Comparison of ENCODE assay signal across 8 cellular contexts in the genomic region with DNA sequence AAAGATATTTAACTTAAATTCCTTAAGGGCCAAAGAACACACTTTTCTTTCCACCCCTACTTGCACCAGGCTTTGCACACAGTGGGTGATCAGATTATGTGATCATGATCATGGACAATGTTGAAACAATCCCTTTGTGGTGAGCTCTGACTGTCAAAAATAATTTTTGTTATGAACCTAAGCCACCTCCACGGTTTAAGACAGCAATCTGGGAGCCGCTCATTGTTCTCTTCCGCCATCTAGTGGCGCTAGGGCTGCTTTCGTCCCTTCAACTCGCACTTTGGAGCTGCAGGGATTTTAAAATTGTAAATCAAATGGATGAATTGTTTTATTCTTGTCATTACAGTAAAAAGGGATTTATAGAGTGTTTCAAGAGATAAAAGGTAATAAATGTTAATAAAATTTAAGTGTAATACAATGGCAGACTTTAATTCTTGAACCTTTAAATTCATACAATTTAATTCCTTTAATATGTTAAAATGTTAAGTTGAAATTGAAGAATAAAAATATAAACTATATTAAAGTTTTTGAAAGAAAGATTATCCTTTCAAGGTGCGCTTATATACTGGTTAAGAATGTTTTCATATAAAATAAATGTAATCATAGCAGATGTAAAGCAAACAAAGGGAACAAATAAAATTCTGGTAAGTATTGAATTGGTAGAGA. TPM values are rescaled to one million over a fixed set of nuclear protein-coding genes. Genes with fewer than 3 reads are reported as not detected.
DNase-seq lines count a peak whose midpoint lies in the region; ATAC-seq, FAIRE-seq and TF ChIP-seq lines count a peak whose summit lies in the region.

No MANE protein-coding gene starts in this region.

- no peaks in the 10 kb centered on the region for H4K20me1 ChIP-seq in K562 (replicated peaks; ENCODE audit: control insufficient read depth, insufficient read depth, low read length)

- H3K27me3 ChIP-seq in A673 (replicated peaks; ENCODE audit: insufficient read depth, low read depth, low read length, poor library complexity) (no peaks in the 10 kb centered on the region), K562 (ENCODE audit: control insufficient read depth in 2 of 2, insufficient read depth in 2 of 2, low read length in 2 of 2) (no peaks in the 10 kb centered on the region)

- H3K4me1 ChIP-seq in A673 (ENCODE audit: insufficient read depth, low read length, poor library complexity, severe bottlenecking) (no peaks in the 10 kb centered on the region), K562 (replicated peaks in 1 of 2; ENCODE audit: control insufficient read depth in 2 of 2, insufficient read depth in 2 of 2, low read length in 2 of 2) (no peaks in the 10 kb centered on the region)

- DNase-seq in A673 (ENCODE audit: low spot score) = peak; percentile 81
- DNase-seq in NCI-H2081 (lab: John Stamatoyannopoulos, UW) = peak; percentile 88 to 90
- DNase-seq in K562 (ENCODE audit: extremely low read depth in 1 of 4, low spot score in 3 of 4) = peak; percentile 30 to 66 (median 32)
- DNase-seq in iPS-NIHi7 (ENCODE audit: extremely low spot score) = peak; percentile 70
- DNase-seq in stimulated activated CD4-positive, alpha-beta T cell treated with anti-CD3 and anti-CD28 coated beads, Interleukin-15, amount 100 ng/mL, for 1 hour (ENCODE audit: low read depth in 1 of 2, low spot score in 1 of 2) = peak; percentile 17 to 45

- peak; percentile 83 for FAIRE-seq in TTC549 (lab: Jason Lieb, UNC)
- peak; percentile 35 for FAIRE-seq in K562 (lab: Jason Lieb, UNC)

- H3K9ac ChIP-seq in K562 (ENCODE audit: insufficient read depth in 1 of 2, low read depth in 2 of 2, low read length in 2 of 2) = no peak overlapping the region

- no peak overlapping the region for H2AFZ ChIP-seq in K562 (ENCODE audit: low read depth, low read length)

- H3K9me1 ChIP-seq in K562 (ENCODE audit: control insufficient read depth, insufficient read depth, low read length) = no peaks in the 10 kb centered on the region

- peak; percentile 49 to 62 for TF ChIP-seq RAD21 in K562 (CRISPR knock-in tag; conservative IDR thresholded peaks at IDR 0.05 in 1 of 2, IDR thresholded peaks at IDR 0.05 in 1 of 2)

- H3K27ac ChIP-seq in A673 (ENCODE audit: low read depth, low read length, poor library complexity, severe bottlenecking) (no peak overlapping the region), K562 (ENCODE audit: extremely low read depth, low read depth, low read length) (no peak overlapping the region)

- in situ Hi-C loops in K562 (cut with MboI) = no loop called here

- H3K36me3 ChIP-seq in A673 (ENCODE audit: insufficient read depth, low read length, poor library complexity, severe bottlenecking) = no peaks in the 10 kb centered on the region
- no peaks in the 10 kb centered on the region for H3K36me3 ChIP-seq in K562 (ENCODE audit: control insufficient read depth, insufficient read depth, low read length)

- peak; percentile 96 for TF ChIP-seq CTCF in A673 (conservative IDR thresholded peaks at IDR 0.05; ENCODE audit: low read depth, low read length)
- TF ChIP-seq CTCF in K562 (IDR thresholded peaks at IDR 0.05 in 2 of 3, conservative IDR thresholded peaks at IDR 0.05 in 1 of 3; ENCODE audit: insufficient read depth in 2 of 3, low read depth in 1 of 3, low read length in 3 of 3) = peak; percentile 59 to 71 (median 67)

- H3K4me2 ChIP-seq in K562 (ENCODE audit: insufficient read depth, low read length) = no peak overlapping the region

- WGBS in K562 (ENCODE audit: insufficient coverage, low coverage, missing lambda C conversion rate) = 0% methylated on average over 6 of the region's 7 CpGs

- CTCF ChIA-PET in A673 (lab: Charles Lee) (interaction anchor here (1.1 kb wide), 1 partner anchor 304 kb away, joined by 8 read pairs; no protein-coding TSS in a partner anchor), K562 (lab: Yijun Ruan, JAX; ENCODE audit: low intra/inter-chr PET ratio) (interaction anchor here (0.7 kb wide), 1 partner anchor 856 kb away, joined by 3 read pairs; no protein-coding TSS in a partner anchor)

- H3K9me3 ChIP-seq in A673 (ENCODE audit: low read depth, low read length, poor library complexity, severe bottlenecking) (no peaks in the 10 kb centered on the region), K562 (replicated peaks; ENCODE audit: control insufficient read depth, insufficient read depth, low read depth, low read length) (no peaks in the 10 kb centered on the region)

- peak; percentile 88 for ATAC-seq in GM18517 (IDR thresholded peaks at IDR 0.05; ENCODE audit: unreplicated experiment)
- ATAC-seq in HG03039 (IDR thresholded peaks at IDR 0.05; ENCODE audit: unreplicated experiment) = peak; percentile 85
- ATAC-seq in K562 = peak; percentile 81

- BruUV-seq in A673 (replicated peaks; lab: Mats Ljungman, UMichigan) = no TSS peak
- no TSS peak for BruUV-seq in K562 (replicated peaks; lab: Mats Ljungman, UMichigan)

- TF ChIP-seq POLR2A in K562 (conservative IDR thresholded peaks at IDR 0.05) = no peak

- intact Hi-C loops in A673 (cut with micrococcal nuclease; ENCODE audit: unreplicated experiment) = loop anchor here (10.0 kb wide), 2 partner anchors 306 to 854 kb away; no protein-coding TSS in a partner anchor
- intact Hi-C loops in K562 (cut with micrococcal nuclease) = loop anchor here (2.0 kb wide), 1 partner anchor 304 kb away; no protein-coding TSS in a partner anchor

- TF ChIP-seq EP300 in K562 (IDR thresholded peaks at IDR 0.05; ENCODE audit: low read length) = no peak

- H3K79me2 ChIP-seq in K562 (ENCODE audit: control insufficient read depth, insufficient read depth, low read length) = no peaks in the 10 kb centered on the region

- H3K4me3 ChIP-seq in A673 (ENCODE audit: low read depth, low read length, poor library complexity, severe bottlenecking) (no peak overlapping the region), K562 (no peak overlapping the region)

- POLR2A ChIA-PET in A673 (lab: Charles Lee; ENCODE audit: low non-redundant PET) (no interaction called here), K562 (lab: Yijun Ruan, JAX) (interaction anchor here (1.1 kb wide), 1 partner anchor 30 kb away, joined by 3 read pairs; no protein-coding TSS in a partner anchor)

TF ChIP-seq in K562, 482 proteins besides CTCF, POLR2A, EP300 and RAD21:
- TF ChIP-seq, protein P1, sequence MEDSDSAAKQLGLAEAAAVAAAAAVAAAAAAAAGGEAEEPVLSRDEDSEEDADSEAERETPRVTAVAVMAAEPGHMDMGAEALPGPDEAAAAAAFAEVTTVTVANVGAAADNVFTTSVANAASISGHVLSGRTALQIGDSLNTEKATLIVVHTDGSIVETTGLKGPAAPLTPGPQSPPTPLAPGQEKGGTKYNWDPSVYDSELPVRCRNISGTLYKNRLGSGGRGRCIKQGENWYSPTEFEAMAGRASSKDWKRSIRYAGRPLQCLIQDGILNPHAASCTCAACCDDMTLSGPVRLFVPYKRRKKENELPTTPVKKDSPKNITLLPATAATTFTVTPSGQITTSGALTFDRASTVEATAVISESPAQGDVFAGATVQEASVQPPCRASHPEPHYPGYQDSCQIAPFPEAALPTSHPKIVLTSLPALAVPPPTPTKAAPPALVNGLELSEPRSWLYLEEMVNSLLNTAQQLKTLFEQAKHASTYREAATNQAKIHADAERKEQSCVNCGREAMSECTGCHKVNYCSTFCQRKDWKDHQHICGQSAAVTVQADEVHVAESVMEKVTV (CRISPR knock-in tag; IDR thresholded peaks at IDR 0.05) = 0 out of 2 replicates have a peak, but pooled peaks have one; percentile 9
- TF ChIP-seq, protein P2, sequence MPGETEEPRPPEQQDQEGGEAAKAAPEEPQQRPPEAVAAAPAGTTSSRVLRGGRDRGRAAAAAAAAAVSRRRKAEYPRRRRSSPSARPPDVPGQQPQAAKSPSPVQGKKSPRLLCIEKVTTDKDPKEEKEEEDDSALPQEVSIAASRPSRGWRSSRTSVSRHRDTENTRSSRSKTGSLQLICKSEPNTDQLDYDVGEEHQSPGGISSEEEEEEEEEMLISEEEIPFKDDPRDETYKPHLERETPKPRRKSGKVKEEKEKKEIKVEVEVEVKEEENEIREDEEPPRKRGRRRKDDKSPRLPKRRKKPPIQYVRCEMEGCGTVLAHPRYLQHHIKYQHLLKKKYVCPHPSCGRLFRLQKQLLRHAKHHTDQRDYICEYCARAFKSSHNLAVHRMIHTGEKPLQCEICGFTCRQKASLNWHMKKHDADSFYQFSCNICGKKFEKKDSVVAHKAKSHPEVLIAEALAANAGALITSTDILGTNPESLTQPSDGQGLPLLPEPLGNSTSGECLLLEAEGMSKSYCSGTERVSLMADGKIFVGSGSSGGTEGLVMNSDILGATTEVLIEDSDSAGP (CRISPR knock-in tag; IDR thresholded peaks at IDR 0.05) = no peak
- TF ChIP-seq ZNF197 (CRISPR knock-in tag; IDR thresholded peaks at IDR 0.05; ENCODE audit: low read depth) (no peak), FOXA1 (IDR thresholded peaks at IDR 0.05; ENCODE audit: borderline replicate concordance) (no peak), SMC3 (conservative IDR thresholded peaks at IDR 0.05; ENCODE audit: insufficient read depth, low read depth, low read length) (peak; percentile 56; the same call in 1 of the 2 replicates), SIN3B (IDR thresholded peaks at IDR 0.05; ENCODE audit: low read depth) (no peak), CREBBP (IDR thresholded peaks at IDR 0.05; ENCODE audit: low read depth, low read length) (no peak)

RNA-seq across cellular contexts. Expression of gene ARL6, which starts 45.3 kb away (rescaled TPM):
- 8.1 and 8.4 TPM in 2 replicates for total RNA-seq in A673 (2021)
- 0.95 and 2.2 TPM in 2 replicates for total RNA-seq in K562 (2011; cell fraction: chromatin; rRNA removed; ENCODE audit: low replicate concordance)
- total RNA-seq in K562 (2011; cell fraction: nucleolus; rRNA removed) = 1.5 TPM in 1 of 2 replicates, not detected in the other
- 0.92 and 1.1 TPM in 2 replicates for total RNA-seq in K562 (2011; cell fraction: nucleoplasm; rRNA removed)
- 0.69 and 0.91 TPM in 2 replicates for total RNA-seq in K562 (2014; rRNA removed)
- 1.9 and 2.5 TPM in 2 replicates for total RNA-seq in K562 (2014; rRNA removed; fragmentation: Illumina TruSeq; extraction: Trizol)
- 1.2 and 2.6 TPM in 2 replicates for total RNA-seq in K562 (2015; rRNA removed; fragmentation: Illumina TruSeq; extraction: Trizol)
- total RNA-seq in K562 (2021) = 0.98 and 1.6 TPM in 2 replicates
- polyA plus RNA-seq in K562 (2011; rRNA removed) = 0.96 and 2.3 TPM in 2 replicates
- polyA plus RNA-seq in K562 (2011; cell fraction: cytosol; rRNA removed) = 0.25 TPM in 2 replicates
- polyA plus RNA-seq in K562 (2011; cell fraction: nucleus; rRNA removed) = 0.27 and 1.6 TPM in 2 replicates
- 1.2 and 1.5 TPM in 2 replicates for polyA plus RNA-seq in K562 (2012)
- 1.4 and 1.7 TPM in 2 replicates for polyA plus RNA-seq in K562 (2014; fragmentation: Illumina TruSeq; extraction: Trizol)
- polyA plus RNA-seq in K562 (2014; fragmentation: Nextera tagmentation; extraction: Ambion mirVana) = 1 to 10 TPM; 2.7 to 2.9 TPM
- polyA plus RNA-seq in K562 (2014; rRNA removed) = 1.3 and 3.3 TPM in 2 replicates
- 0.60 and 2.2 TPM in 2 replicates for polyA minus RNA-seq in K562 (2011; rRNA and poly(A)+ RNA removed)
- 1.3 TPM in 1 of 2 replicates, not detected in the other for polyA minus RNA-seq in K562 (2011; cell fraction: cytosol; rRNA and poly(A)+ RNA removed)
- polyA minus RNA-seq in K562 (2011; cell fraction: nucleus; rRNA and poly(A)+ RNA removed) = 0.89 and 2.2 TPM in 2 replicates

Comparison
In these comparisons a context has a peak if more than half of its experiments do, and no peak if none do; other contexts are left out.
1. DNase-seq: peak in every context shown above with its lines; median percentile 89 in NCI-H2081; 81 in A673; 70 in iPS-NIHi7; 32 in K562; 31 in stimulated activated CD4-positive, alpha-beta T cell treated with anti-CD3 and anti-CD28 coated beads, Interleukin-15, amount 100 ng/mL, for 1 hour.